Comparison of ENCODE assay signal across 17 cellular contexts in the genomic region with DNA sequence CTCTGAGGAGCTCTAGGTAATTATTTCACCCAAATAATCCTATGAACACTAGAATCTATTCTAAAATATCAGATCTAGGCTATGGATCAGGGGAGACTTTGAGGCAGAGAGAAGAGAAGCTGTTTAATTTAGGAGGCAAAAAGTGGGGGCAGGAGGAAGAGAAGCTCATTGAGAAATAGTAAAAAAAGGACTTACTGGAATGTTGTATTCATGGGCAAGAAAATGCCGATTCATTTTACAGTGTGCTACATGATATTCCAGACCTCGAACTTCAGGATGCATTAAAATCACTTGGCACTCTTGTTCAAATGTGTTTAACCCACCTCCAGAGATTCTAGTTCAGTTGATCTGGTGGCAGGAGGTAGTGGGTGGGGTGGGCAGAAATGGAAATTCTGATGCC.
DNase-seq lines count a peak whose midpoint lies in the region; ATAC-seq, FAIRE-seq and TF ChIP-seq lines count a peak whose summit lies in the region.
"Had no signal": no experiment of that assay in that cellular context is flagged by ENCODE, and none has a peak within 500 bp of the region (broad histone marks: within the 10 kb centered on the region; RNA-seq: fewer than 3 reads in every experiment).

No MANE protein-coding gene starts in this region.

- H3K4me3 Mint-ChIP-seq in activated CD4-positive, alpha-beta memory T cell treated with anti-CD3 and anti-CD28 coated beads, Interleukin-2, amount 10 ng/mL, durations not matched to agents 7 days and 5 days, result no peak overlapping the region
- H3K4me3 Mint-ChIP-seq: B cell; CD4-positive, CD25-positive, alpha-beta regulatory T cell had no signal

- H3K9me3 ChIP-seq in A549 (0 out of 3 replicates have a peak, but pooled peaks cover 2% of the 10 kb centered on the region), keratinocyte (ENCODE audit: control insufficient read depth, low read depth, low read length) (no peaks in the 10 kb centered on the region)
- H3K9me3 ChIP-seq: HAP-1 had no signal

- no peak for TF ChIP-seq EP300 in A549 (IDR thresholded peaks at IDR 0.05)

- peak; percentile 46 for FAIRE-seq in A549 (lab: Jason Lieb, UNC)
- peak; percentile 55 for FAIRE-seq in keratinocyte (lab: Jason Lieb, UNC)

- no peak for TF ChIP-seq CTCF in A549 (IDR thresholded peaks at IDR 0.05)
- TF ChIP-seq CTCF in choroid plexus epithelial cell (conservative IDR thresholded peaks at IDR 0.05; ENCODE audit: low read depth, low read length), result no peak
- no peak for TF ChIP-seq CTCF in keratinocyte (optimal IDR thresholded peaks at IDR 0.05 in 1 of 3, IDR thresholded peaks at IDR 0.05 in 1 of 3, conservative IDR thresholded peaks at IDR 0.05 in 1 of 3; ENCODE audit: extremely low read depth in 1 of 3, insufficient read depth in 2 of 3, low read length in 3 of 3)

- CTCF ChIA-PET in A549 (lab: Yijun Ruan, JAX), result interaction anchor here (0.7 to 2.4 kb wide), 22 partner anchors 8 to 287 kb away, joined by 3 to 13 read pairs (median 5); no protein-coding TSS in a partner anchor
- CTCF ChIA-PET in activated CD4-positive, alpha-beta memory T cell treated with anti-CD3 and anti-CD28 coated beads, Interleukin-2, amount 10 ng/mL, durations not matched to agents 7 days and 5 days (lab: Charles Lee), result no interaction called here

- no peak for TF ChIP-seq POLR2A in A549 (IDR thresholded peaks at IDR 0.05; ENCODE audit: low read length)

- no peaks in the 10 kb centered on the region for H4K20me1 ChIP-seq in keratinocyte (ENCODE audit: control insufficient read depth, extremely low read depth, insufficient read depth, low read length)

- peaks cover 5% of the 10 kb centered on the region for H3K9me3 Mint-ChIP-seq in activated CD4-positive, alpha-beta memory T cell treated with anti-CD3 and anti-CD28 coated beads, Interleukin-2, amount 10 ng/mL, durations not matched to agents 7 days and 5 days

- ATAC-seq in A549, result peak in 1 of 2 experiments; percentile 26; a peak in 3 of 6 replicates

- peak overlapping the region; percentile 69 to 84 for H3K27ac ChIP-seq in A549
- no peak overlapping the region for H3K27ac ChIP-seq in keratinocyte (ENCODE audit: control insufficient read depth, insufficient read depth, low read length)

- WGBS in A549 (ENCODE audit: missing lambda C conversion rate), result 60% methylated on average over 2 of the region's 2 CpGs

- H3K9me1 ChIP-seq in keratinocyte (ENCODE audit: control insufficient read depth, extremely low read depth, insufficient read depth, low read length), result no peaks in the 10 kb centered on the region

- H3K36me3 ChIP-seq in keratinocyte (ENCODE audit: control insufficient read depth in 2 of 2, extremely low read depth in 1 of 2, insufficient read depth in 2 of 2, low read length in 2 of 2), result no peaks in the 10 kb centered on the region
- H3K36me3 ChIP-seq: HAP-1 had no signal

- H3K4me1 ChIP-seq in A549 (peaks cover 33% of the 10 kb centered on the region), keratinocyte (ENCODE audit: control insufficient read depth, extremely low read depth, insufficient read depth, low read length) (no peaks in the 10 kb centered on the region)
- H3K4me1 ChIP-seq: HAP-1 had no signal

- no peak for TF ChIP-seq RAD21 in A549 (conservative IDR thresholded peaks at IDR 0.05 in 1 of 2, IDR thresholded peaks at IDR 0.05 in 1 of 2)

- POLR2A ChIA-PET in A549 (lab: Yijun Ruan, JAX), result interaction anchor here (1.2 to 2.3 kb wide), 3 partner anchors 35 to 87 kb away, joined by 4 to 23 read pairs (median 8); no protein-coding TSS in a partner anchor
- POLR2A ChIA-PET in activated CD4-positive, alpha-beta memory T cell treated with anti-CD3 and anti-CD28 coated beads, Interleukin-2, amount 10 ng/mL, durations not matched to agents 7 days and 5 days (lab: Charles Lee), result interaction anchor here (1.1 kb wide), 1 partner anchor 20 kb away, joined by 3 read pairs; no protein-coding TSS in a partner anchor

- no peaks in the 10 kb centered on the region for H3K27me3 ChIP-seq in keratinocyte (ENCODE audit: control insufficient read depth, extremely low read depth, insufficient read depth, low read length)

- H3K4me1 Mint-ChIP-seq in activated CD4-positive, alpha-beta memory T cell treated with anti-CD3 and anti-CD28 coated beads, Interleukin-2, amount 10 ng/mL, durations not matched to agents 7 days and 5 days, result peaks cover 1% of the 10 kb centered on the region
- H3K4me1 Mint-ChIP-seq: B cell had no signal

- H3K79me2 ChIP-seq in keratinocyte (ENCODE audit: control insufficient read depth, insufficient read depth, low read length), result no peaks in the 10 kb centered on the region

- dilution Hi-C loops in keratinocyte (cut with MboI; ENCODE audit: extremely low pct_ligation_motif_present, low sequenced_read_pairs), result no loop called here

- H3K4me3 ChIP-seq in A549, result no peak overlapping the region
- no peak overlapping the region for H3K4me3 ChIP-seq in choroid plexus epithelial cell (ENCODE audit: low read depth, low read length)
- no peak overlapping the region for H3K4me3 ChIP-seq in keratinocyte (ENCODE audit: control insufficient read depth in 2 of 3, extremely low read depth in 1 of 3, insufficient read depth in 2 of 3, low read depth in 1 of 3, low read length in 3 of 3)
- H3K4me3 ChIP-seq: HAP-1 had no signal

- DNase-seq in A549 (ENCODE audit: low read depth in 1 of 2, low spot score in 1 of 2) (peak in 1 of 2 experiments; percentile 49), GM03348 (ENCODE audit: low spot score) (peak; percentile 36), choroid plexus epithelial cell (ENCODE audit: low read depth) (peak; percentile 22), keratinocyte (ENCODE audit: low read depth, low spot score) (no peak), GM19240 (ENCODE audit: insufficient read length, low spot score) (no peak), activated T-cell treated with anti-CD3 and anti-CD28 coated beads for 4 hours (no peak)
- DNase-seq in stimulated activated CD4-positive, alpha-beta T cell treated with anti-CD3 and anti-CD28 coated beads, Interleukin-1b, Interleukin-23, amount 100 ng/mL, for 48 hours, result no peak
- no peak for DNase-seq in activated CD4-positive, alpha-beta memory T cell treated with anti-CD3 and anti-CD28 coated beads, Interleukin-2, amount 10 ng/mL, durations not matched to agents 7 days and 5 days
- DNase-seq: CD4-positive, CD25-positive, alpha-beta regulatory T cell; Kasumi-1; NCI-H1105 treated with DMSO at 0.1 percent for 48 hours; NCI-H187; NCI-H69; SHP77 had no signal

- no peaks in the 10 kb centered on the region for H3K27me3 Mint-ChIP-seq in activated CD4-positive, alpha-beta memory T cell treated with anti-CD3 and anti-CD28 coated beads, Interleukin-2, amount 10 ng/mL, durations not matched to agents 7 days and 5 days
- H3K27me3 Mint-ChIP-seq: B cell; CD4-positive, CD25-positive, alpha-beta regulatory T cell; IgD-negative memory B cell had no signal

- no peak overlapping the region for H3K27ac Mint-ChIP-seq in activated CD4-positive, alpha-beta memory T cell treated with anti-CD3 and anti-CD28 coated beads, Interleukin-2, amount 10 ng/mL, durations not matched to agents 7 days and 5 days
- H3K27ac Mint-ChIP-seq: B cell, IgD-negative memory B cell had no signal

- peak overlapping the region; percentile 17 for H3K4me2 ChIP-seq in A549
- H3K4me2 ChIP-seq in keratinocyte (ENCODE audit: control insufficient read depth, extremely low read depth, insufficient read depth, low read depth, low read length), result no peak overlapping the region

- H3K36me3 Mint-ChIP-seq in activated CD4-positive, alpha-beta memory T cell treated with anti-CD3 and anti-CD28 coated beads, Interleukin-2, amount 10 ng/mL, durations not matched to agents 7 days and 5 days (ENCODE audit: low read depth), result peaks cover 13% of the 10 kb centered on the region
- H3K36me3 Mint-ChIP-seq: IgD-negative memory B cell had no signal

- no peak overlapping the region for H2AFZ ChIP-seq in keratinocyte (ENCODE audit: control insufficient read depth, low read length)

- no peak overlapping the region for H3K9ac ChIP-seq in keratinocyte (ENCODE audit: control insufficient read depth, extremely low read depth, insufficient read depth, low read length)

TF ChIP-seq in A549, 52 proteins besides CTCF, POLR2A, EP300 and RAD21:
- TF ChIP-seq MAFK (IDR thresholded peaks at IDR 0.05; ENCODE audit: partially characterized antibody) (peak; percentile 8), RARB (CRISPR knock-in tag; IDR thresholded peaks at IDR 0.05) (no peak)
TF ChIP-seq in A549: peak in this region for 1.

Comparison
In these comparisons a context has a peak if more than half of its experiments do, and no peak if none do; other contexts are left out.
1. DNase-seq: peak in GM03348 (single experiment) and choroid plexus epithelial cell (single experiment); none in keratinocyte (single experiment), GM19240 (single experiment), activated T-cell treated with anti-CD3 and anti-CD28 coated beads for 4 hours (single experiment), stimulated activated CD4-positive, alpha-beta T cell treated with anti-CD3 and anti-CD28 coated beads, Interleukin-1b, Interleukin-23, amount 100 ng/mL, for 48 hours (single experiment) and activated CD4-positive, alpha-beta memory T cell treated with anti-CD3 and anti-CD28 coated beads, Interleukin-2, amount 10 ng/mL, durations not matched to agents 7 days and 5 days (single experiment).